ENCODE assay signal across 9 cellular contexts in the genomic region with DNA sequence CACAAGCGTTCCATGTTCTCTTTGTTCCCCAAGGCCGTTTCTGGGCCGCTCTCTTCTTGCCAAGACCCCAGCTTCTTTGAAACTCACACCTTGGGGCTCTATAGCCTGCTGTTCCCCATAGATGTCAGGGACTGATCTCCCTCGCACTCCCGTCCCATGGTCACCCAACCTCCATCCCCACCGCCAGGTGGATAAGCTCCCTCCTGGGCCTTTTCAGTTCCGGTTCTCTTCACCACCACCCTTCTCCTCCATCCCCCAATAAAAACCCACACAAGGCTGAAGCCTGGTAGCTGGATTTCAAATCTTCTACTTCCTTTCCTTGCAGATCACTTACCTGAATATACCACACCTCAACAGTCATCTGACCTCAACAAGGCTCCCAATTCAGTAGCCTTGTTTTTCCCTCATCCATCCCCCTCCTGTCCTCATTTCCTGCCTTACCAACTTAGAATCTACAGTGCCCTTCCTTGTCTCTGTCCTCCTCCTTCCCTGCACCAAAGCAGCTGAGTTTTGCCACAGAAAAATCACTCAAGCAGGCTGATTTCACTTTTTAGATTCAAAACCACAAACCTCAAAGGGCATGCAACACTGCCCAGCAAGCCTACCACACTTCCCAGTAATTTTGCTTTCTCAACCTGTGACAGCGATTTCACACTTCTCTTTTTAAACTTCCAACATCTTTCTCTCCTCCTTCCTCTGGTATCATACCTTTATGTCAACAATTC. TPM values are rescaled to one million over a fixed set of nuclear protein-coding genes. Genes with fewer than 3 reads are reported as not detected.
DNase-seq lines count a peak whose midpoint lies in the region; ATAC-seq and TF ChIP-seq lines count a peak whose summit lies in the region.
"Had no signal": no experiment of that assay in that cellular context is flagged by ENCODE, and none has a peak within 500 bp of the region (broad histone marks: within the 10 kb centered on the region; RNA-seq: fewer than 3 reads in every experiment).

No MANE protein-coding gene starts in this region.

- CTCF ChIA-PET in RWPE1 (lab: Yijun Ruan, JAX): interaction anchor here (0.6 kb wide), 1 partner anchor 182 kb away, joined by 3 read pairs; no protein-coding TSS in a partner anchor

- peaks cover 2% of the 10 kb centered on the region for H3K4me1 Mint-ChIP-seq in activated T-helper 1 cell treated with anti-CD3 and anti-CD28 coated beads, Interleukin-12 subunit alpha, Interleukin-12 subunit beta, Interleukin-2, Interleukin-4 antibody, amounts not matched to agents 30 ng/mL and 10 ng/mL and 1 ng/mL, durations not matched to agents 14 hours and 24 hours and 36 hours (ENCODE audit: low read depth)

- no peak overlapping the region for H3K4me3 Mint-ChIP-seq in activated T-helper 1 cell treated with anti-CD3 and anti-CD28 coated beads, Interleukin-12 subunit alpha, Interleukin-12 subunit beta, Interleukin-2, Interleukin-4 antibody, amounts not matched to agents 30 ng/mL and 10 ng/mL and 1 ng/mL, durations not matched to agents 14 hours and 24 hours and 36 hours
- H3K4me3 Mint-ChIP-seq: naive thymus-derived CD8-positive, alpha-beta T cell had no signal

- no peaks in the 10 kb centered on the region for H3K27me3 Mint-ChIP-seq in activated T-helper 1 cell treated with anti-CD3 and anti-CD28 coated beads, Interleukin-12 subunit alpha, Interleukin-12 subunit beta, Interleukin-2, Interleukin-4 antibody, amounts not matched to agents 30 ng/mL and 10 ng/mL and 1 ng/mL, durations not matched to agents 14 hours and 24 hours and 36 hours (ENCODE audit: insufficient read depth)
- H3K27me3 Mint-ChIP-seq: naive thymus-derived CD8-positive, alpha-beta T cell had no signal

- in situ Hi-C loops in astrocyte of the cerebellum (cut with HindIII; ENCODE audit: low sequenced_read_pairs) (no loop called here), G401 (cut with HindIII; ENCODE audit: low sequenced_read_pairs) (no loop called here)

- no peaks in the 10 kb centered on the region for H3K9me3 Mint-ChIP-seq in activated T-helper 1 cell treated with anti-CD3 and anti-CD28 coated beads, Interleukin-12 subunit alpha, Interleukin-12 subunit beta, Interleukin-2, Interleukin-4 antibody, amounts not matched to agents 30 ng/mL and 10 ng/mL and 1 ng/mL, durations not matched to agents 14 hours and 24 hours and 36 hours
- H3K9me3 Mint-ChIP-seq: naive thymus-derived CD8-positive, alpha-beta T cell had no signal

- H3K4me3 ChIP-seq in astrocyte of the cerebellum (ENCODE audit: low read depth, low read length): no peak overlapping the region

- no peak overlapping the region for H3K27ac ChIP-seq in RWPE1

- POLR2A ChIA-PET in RWPE1 (lab: Yijun Ruan, JAX; ENCODE audit: low non-redundant PET): no interaction called here

- H3K27ac Mint-ChIP-seq in activated T-helper 1 cell treated with anti-CD3 and anti-CD28 coated beads, Interleukin-12 subunit alpha, Interleukin-12 subunit beta, Interleukin-2, Interleukin-4 antibody, amounts not matched to agents 30 ng/mL and 10 ng/mL and 1 ng/mL, durations not matched to agents 14 hours and 24 hours and 36 hours: no peak overlapping the region

- peak; percentile 28 for DNase-seq in A172 (ENCODE audit: low spot score)
- peak; percentile 36 for DNase-seq in astrocyte of the cerebellum (ENCODE audit: low read depth)
- no peak for DNase-seq in RWPE1 (ENCODE audit: low spot score)
- DNase-seq in T1000 (lab: John Stamatoyannopoulos, UW): no peak
- no peak for DNase-seq in G401 (ENCODE audit: low spot score)
- no peak for DNase-seq in activated T-helper 1 cell treated with anti-CD3 and anti-CD28 coated beads, Interleukin-12 subunit alpha, Interleukin-12 subunit beta, Interleukin-2, Interleukin-4 antibody, amounts not matched to agents 30 ng/mL and 10 ng/mL and 1 ng/mL, durations not matched to agents 14 hours and 24 hours and 36 hours (ENCODE audit: low spot score)

- H3K36me3 Mint-ChIP-seq in activated T-helper 1 cell treated with anti-CD3 and anti-CD28 coated beads, Interleukin-12 subunit alpha, Interleukin-12 subunit beta, Interleukin-2, Interleukin-4 antibody, amounts not matched to agents 30 ng/mL and 10 ng/mL and 1 ng/mL, durations not matched to agents 14 hours and 24 hours and 36 hours (ENCODE audit: low read depth): peaks cover 7% of the 10 kb centered on the region

- TF ChIP-seq CTCF in astrocyte of the cerebellum (IDR thresholded peaks at IDR 0.05; ENCODE audit: low read depth, low read length, missing control alignments) (no peak), RWPE1 (conservative IDR thresholded peaks at IDR 0.05; ENCODE audit: low read depth) (no peak)

- ATAC-seq in GM19023 (IDR thresholded peaks at IDR 0.05; ENCODE audit: unreplicated experiment) (peak; percentile 64), HG03196 (IDR thresholded peaks at IDR 0.05; ENCODE audit: unreplicated experiment) (peak; percentile 74)

- intact Hi-C loops in activated T-helper 1 cell treated with anti-CD3 and anti-CD28 coated beads, Interleukin-12 subunit alpha, Interleukin-12 subunit beta, Interleukin-2, Interleukin-4 antibody, amounts not matched to agents 30 ng/mL and 10 ng/mL and 1 ng/mL, durations not matched to agents 14 hours and 24 hours and 36 hours (cut with micrococcal nuclease): loop anchor here (1.0 to 10.0 kb wide), 6 partner anchors 8 to 1026 kb away; partner anchors contain the start of genes PARP12 and SLC37A3

RNA-seq across cellular contexts. Expression of gene SLC37A3, which starts 7.7 kb away (rescaled TPM):
- total RNA-seq in A172 (2014; rRNA removed; shearing (Covaris generic)): 7.6 and 10.8 TPM in 2 replicates
- 53.7 and 75.1 TPM in 2 replicates for total RNA-seq in G401 (2014; rRNA removed; shearing (Covaris generic))
- total RNA-seq in activated T-helper 1 cell treated with anti-CD3 and anti-CD28 coated beads, Interleukin-12 subunit alpha, Interleukin-12 subunit beta, Interleukin-2, Interleukin-4 antibody, amounts not matched to agents 30 ng/mL and 10 ng/mL and 1 ng/mL, durations not matched to agents 14 hours and 24 hours and 36 hours: 169 and 171 TPM in 2 replicates

RNA-seq across cellular contexts. Expression of gene RAB19, which starts 13.2 kb away (rescaled TPM):
- total RNA-seq in A172 (2014; rRNA removed; shearing (Covaris generic)): not detected in 2 replicates
- not detected in 2 replicates for total RNA-seq in G401 (2014; rRNA removed; shearing (Covaris generic))
- 23.9 and 27.0 TPM in 2 replicates for total RNA-seq in activated T-helper 1 cell treated with anti-CD3 and anti-CD28 coated beads, Interleukin-12 subunit alpha, Interleukin-12 subunit beta, Interleukin-2, Interleukin-4 antibody, amounts not matched to agents 30 ng/mL and 10 ng/mL and 1 ng/mL, durations not matched to agents 14 hours and 24 hours and 36 hours

Comparison
In these comparisons a context has a peak if more than half of its experiments do, and no peak if none do; other contexts are left out.
1. DNase-seq: peak in A172 (single experiment) and astrocyte of the cerebellum (single experiment); none in RWPE1 (single experiment), T1000 (single experiment), G401 (single experiment) and activated T-helper 1 cell treated with anti-CD3 and anti-CD28 coated beads, Interleukin-12 subunit alpha, Interleukin-12 subunit beta, Interleukin-2, Interleukin-4 antibody, amounts not matched to agents 30 ng/mL and 10 ng/mL and 1 ng/mL, durations not matched to agents 14 hours and 24 hours and 36 hours (single experiment).
2. RNA of gene RAB19, which starts 13.2 kb away (total RNA-seq): 23.9 to 27.0 TPM in activated T-helper 1 cell treated with anti-CD3 and anti-CD28 coated beads, Interleukin-12 subunit alpha, Interleukin-12 subunit beta, Interleukin-2, Interleukin-4 antibody, amounts not matched to agents 30 ng/mL and 10 ng/mL and 1 ng/mL, durations not matched to agents 14 hours and 24 hours and 36 hours; not detected in A172 and not detected in G401; every median in the first group is over 10 times any median in the second.